ENCODE assay signal across 29 cellular contexts in genomic region chr5:149435660-149436059, GRCh38. TPM values are rescaled to one million over a fixed set of nuclear protein-coding genes. Genes with fewer than 3 reads are reported as not detected.
"Had no signal": no experiment of that assay in that cellular context is flagged by ENCODE, and none has a peak within 500 bp of the region (broad histone marks: within the 10 kb centered on the region; RNA-seq: fewer than 3 reads in every experiment).

No MANE protein-coding gene starts in this region.

- H3K9me3 Mint-ChIP-seq: activated B cell treated with CpG ODN at 0.5 μM for 24 hours; activated naive CD8-positive, alpha-beta T cell treated with anti-CD3 and anti-CD28 coated beads for 36 hours; activated T-cell treated with anti-CD3 and anti-CD28 coated beads, Interleukin-2, amount 50 U/mL, for 4 hours; activated T-helper 2 cell treated with anti-CD3 and anti-CD28 coated beads, Interferon-gamma antibody, Interleukin-2, Interleukin-4, amounts not matched to agents 10 μg/mL and 5 μg/mL and 100 μg/mL, durations not matched to agents 14 hours and 24 hours and 36 hours; natural killer cell treated with Interleukin-12 subunit alpha and Interleukin-12 subunit beta and Interleukin-15 and Interleukin-18, amount 100 ng/mL, for 72 hours had no signal

- H3K4me3 ChIP-seq: left lung, lung, pancreas, right lobe of liver, tibial artery had no signal

- H3K4me1 Mint-ChIP-seq: activated B cell treated with CpG ODN at 0.5 μM for 24 hours had no signal

- H3K27me3 ChIP-seq: foreskin keratinocyte, left lung, neutrophil, pancreas, right lobe of liver, tibial artery had no signal

- H3K9me3 ChIP-seq: neutrophil, pancreas, right lobe of liver, tibial artery had no signal

- H3K27ac ChIP-seq: foreskin keratinocyte, left lung, neutrophil, pancreas, right lobe of liver had no signal

- H3K4me1 ChIP-seq: pancreas had no signal

- H3K36me3 Mint-ChIP-seq: activated naive CD8-positive, alpha-beta T cell treated with anti-CD3 and anti-CD28 coated beads for 36 hours; natural killer cell treated with Interleukin-12 subunit alpha and Interleukin-12 subunit beta and Interleukin-15 and Interleukin-18, amount 100 ng/mL, for 72 hours; stimulated activated naive B cell treated with anti-CD40 and anti-IgM and Interleukin-4, amounts not matched to agents 10 μg/mL and 1 μg/mL and 100 μg/mL, for 72 hours had no signal

- H3K27me3 Mint-ChIP-seq: activated CD4-positive, alpha-beta T cell treated with anti-CD3 and anti-CD28 coated beads for 36 hours; activated naive CD8-positive, alpha-beta T cell treated with anti-CD3 and anti-CD28 coated beads for 36 hours had no signal

- H3K27ac Mint-ChIP-seq: activated B cell treated with CpG ODN at 0.5 μM for 24 hours; activated CD4-positive, alpha-beta T cell treated with anti-CD3 and anti-CD28 coated beads for 36 hours; activated naive CD8-positive, alpha-beta T cell treated with anti-CD3 and anti-CD28 coated beads for 36 hours; activated T-helper 2 cell treated with anti-CD3 and anti-CD28 coated beads, Interferon-gamma antibody, Interleukin-2, Interleukin-4, amounts not matched to agents 10 μg/mL and 5 μg/mL and 100 μg/mL, durations not matched to agents 14 hours and 24 hours and 36 hours; natural killer cell treated with Interleukin-12 subunit alpha and Interleukin-12 subunit beta and Interleukin-15 and Interleukin-18, amount 100 ng/mL, for 72 hours; stimulated activated naive B cell treated with anti-CD40 and anti-IgM and Interleukin-4, amounts not matched to agents 10 μg/mL and 1 μg/mL and 100 μg/mL, for 72 hours had no signal

- H3K4me3 Mint-ChIP-seq: activated B cell treated with CpG ODN at 0.5 μM for 24 hours; activated CD4-positive, alpha-beta T cell treated with anti-CD3 and anti-CD28 coated beads for 36 hours; activated naive CD8-positive, alpha-beta T cell treated with anti-CD3 and anti-CD28 coated beads for 36 hours; activated T-cell treated with anti-CD3 and anti-CD28 coated beads, Interleukin-2, amount 50 U/mL, for 4 hours; natural killer cell treated with Interleukin-12 subunit alpha and Interleukin-12 subunit beta and Interleukin-15 and Interleukin-18, amount 100 ng/mL, for 72 hours; stimulated activated naive B cell treated with anti-CD40 and anti-IgM and Interleukin-4, amounts not matched to agents 10 μg/mL and 1 μg/mL and 100 μg/mL, for 72 hours had no signal

- DNase-seq: activated B cell treated with CpG ODN at 0.5 μM for 24 hours; activated CD4-positive, alpha-beta T cell treated with anti-CD3 and anti-CD28 coated beads for 36 hours; activated CD4-positive, alpha-beta T cell treated with anti-CD3 and anti-CD28 coated beads, Interleukin-2, amount 50 U/mL, for 48 hours; activated CD8-positive, alpha-beta memory T cell treated with anti-CD3 and anti-CD28 coated beads, Interleukin-2, amount 50 U/mL, for 48 hours; activated naive CD4-positive, alpha-beta T cell treated with Interleukin-2 at 50 U/mL for 16 hours; activated naive CD8-positive, alpha-beta T cell treated with anti-CD3 and anti-CD28 coated beads for 36 hours; activated T-cell treated with anti-CD3 and anti-CD28 coated beads, Interleukin-2, amount 50 U/mL, for 4 hours; cerebellar nuclear complex; foreskin keratinocyte; hippocampal formation; kidney glomerular epithelial cell; left lung; midbrain; pancreas; right lobe of liver; small intestine; stimulated activated CD4-positive, alpha-beta T cell treated with anti-CD3 and anti-CD28 coated beads, Interleukin-2, amount 100 ng/mL, for 24 hours; stimulated activated naive B cell treated with anti-CD40 and anti-IgM and Interleukin-4, amounts not matched to agents 10 μg/mL and 1 μg/mL and 100 μg/mL, for 72 hours; T-helper 9 cell had no signal

- ATAC-seq: activated CD4-positive, alpha-beta T cell treated with anti-CD3 and anti-CD28 coated beads for 36 hours; activated T-cell treated with anti-CD3 and anti-CD28 coated beads, Interleukin-2, amount 50 U/mL, for 4 hours; foreskin keratinocyte; left lung; natural killer cell treated with Interleukin-12 subunit alpha and Interleukin-12 subunit beta and Interleukin-15 and Interleukin-18, amount 100 ng/mL, for 72 hours; pancreas; right lobe of liver; stimulated activated naive B cell treated with anti-CD40 and anti-IgM and Interleukin-4, amounts not matched to agents 10 μg/mL and 1 μg/mL and 100 μg/mL, for 72 hours had no signal

- H3K36me3 ChIP-seq: left lung, neutrophil, pancreas, right lobe of liver had no signal

RNA-seq across cellular contexts. Expression of gene IL17B, which starts 56.6 kb away (rescaled TPM):
- total RNA-seq: activated B cell treated with CpG ODN at 0.5 μM for 24 hours; activated CD4-positive, alpha-beta T cell treated with anti-CD3 and anti-CD28 coated beads for 36 hours; activated CD8-positive, alpha-beta memory T cell treated with anti-CD3 and anti-CD28 coated beads for 36 hours; activated naive CD8-positive, alpha-beta T cell treated with anti-CD3 and anti-CD28 coated beads for 36 hours; activated T-cell treated with anti-CD3 and anti-CD28 coated beads, Interleukin-2, amount 50 U/mL, for 4 hours; activated T-helper 2 cell treated with anti-CD3 and anti-CD28 coated beads, Interferon-gamma antibody, Interleukin-2, Interleukin-4, amounts not matched to agents 10 μg/mL and 5 μg/mL and 100 μg/mL, durations not matched to agents 14 hours and 24 hours and 36 hours; epithelial cell of proximal tubule; fibroblast of lung; foreskin keratinocyte; natural killer cell treated with Interleukin-12 subunit alpha and Interleukin-12 subunit beta and Interleukin-15 and Interleukin-18, amount 100 ng/mL, for 72 hours; pancreas; right lobe of liver; subcutaneous adipose tissue; T-helper 1 cell treated with Interleukin-12 subunit alpha and Interleukin-12 subunit beta and Interleukin-4 antibody, amounts not matched to agents 30 ng/mL and 1 ng/mL, for 36 hours had no signal
- polyA plus RNA-seq: foreskin keratinocyte, pancreas had no signal
